Comparison of ENCODE assay signal across 8 cellular contexts in the genomic region with DNA sequence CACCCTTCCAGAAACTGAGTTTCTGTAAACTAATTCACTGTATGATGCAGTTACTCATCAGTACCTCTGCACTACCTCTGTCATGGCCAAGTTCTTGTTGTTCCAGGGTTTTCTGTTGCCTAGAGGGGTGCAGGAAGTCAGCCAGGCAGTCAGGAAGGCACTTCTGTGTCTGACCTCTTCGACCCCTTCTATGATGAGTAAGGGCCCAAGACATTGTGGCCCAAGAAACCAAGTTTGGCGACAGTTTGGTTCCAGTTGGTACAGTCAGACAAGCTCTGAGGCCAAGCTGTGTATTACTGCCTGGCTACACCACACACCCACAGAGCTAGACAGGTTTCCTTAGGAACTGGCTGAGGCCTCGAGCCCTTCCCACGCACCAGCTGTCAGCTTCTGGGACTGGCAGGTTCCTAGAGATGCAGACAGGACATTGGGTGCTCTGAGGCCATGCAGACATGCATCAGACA. TPM values are rescaled to one million over a fixed set of nuclear protein-coding genes. Genes with fewer than 3 reads are reported as not detected.
DNase-seq lines count a peak whose midpoint lies in the region; ATAC-seq and TF ChIP-seq lines count a peak whose summit lies in the region.

No MANE protein-coding gene starts in this region.

- H3K4me3 ChIP-seq in aorta (ENCODE audit: low read length in 2 of 2) = no peak overlapping the region
- H3K4me3 ChIP-seq in ovary = no peak overlapping the region

- intact Hi-C loops in aorta (cut with DNase I) (loop anchor here (5.0 kb wide), 1 partner anchor 38 kb away; no protein-coding TSS in a partner anchor), ovary (cut with DNase I) (loop anchor here in 1 of 4 donors (2.0 kb wide), 1 partner anchor 46 kb away; no protein-coding TSS in a partner anchor)

- H3K4me1 ChIP-seq in aorta (ENCODE audit: control insufficient read depth in 1 of 2, insufficient read depth in 2 of 2, low read length in 2 of 2) (peaks cover 4 to 9% of the 10 kb centered on the region in 2 donors), ovary (ENCODE audit: insufficient read depth) (peaks cover 13% of the 10 kb centered on the region)

- no peaks in the 10 kb centered on the region for H3K9me3 Mint-ChIP-seq in activated T-helper 17 cell treated with anti-CD3 and anti-CD28 coated beads, Interleukin-2, amount 50 U/mL, for 72 hours

- peak overlapping the region; percentile 53 for H3K27ac Mint-ChIP-seq in activated T-helper 17 cell treated with anti-CD3 and anti-CD28 coated beads, Interleukin-2, amount 50 U/mL, for 72 hours

- peak; percentile 17 for DNase-seq in ACHN
- peak; percentile 35 for DNase-seq in HCEC 1CT
- DNase-seq in aorta = peak; percentile 82 to 85
- DNase-seq in activated effector memory CD4-positive, alpha-beta T cell treated with Interleukin-2 at 50 U/mL for 16 hours = no peak
- DNase-seq in ovary = no peak
- DNase-seq in stimulated activated CD4-positive, alpha-beta T cell treated with anti-CD3 and anti-CD28 coated beads, Interleukin-2, amount 100 ng/mL, for 48 hours = no peak

- peak; percentile 84 for ATAC-seq in activated T-helper 17 cell treated with anti-CD3 and anti-CD28 coated beads, Interleukin-2, amount 50 U/mL, for 72 hours (replicated peaks)
- peak; percentile 66 for ATAC-seq in aorta (ENCODE audit: low FRiP score)

- no peaks in the 10 kb centered on the region for H3K27me3 ChIP-seq in layer of hippocampus (ENCODE audit: control insufficient read depth, insufficient read depth, low read length)
- no peaks in the 10 kb centered on the region for H3K27me3 ChIP-seq in aorta (ENCODE audit: control insufficient read depth in 1 of 2, insufficient read depth in 2 of 2, low read length in 1 of 2)
- no peaks in the 10 kb centered on the region for H3K27me3 ChIP-seq in ovary

- H3K36me3 ChIP-seq in aorta (ENCODE audit: control insufficient read depth in 1 of 2, insufficient read depth in 2 of 2, low read length in 1 of 2) (no peaks in the 10 kb centered on the region), ovary (no peaks in the 10 kb centered on the region)

- H3K4me3 Mint-ChIP-seq in activated T-helper 17 cell treated with anti-CD3 and anti-CD28 coated beads, Interleukin-2, amount 50 U/mL, for 72 hours = no peak overlapping the region

- peaks cover 100% of the 10 kb centered on the region for H3K36me3 Mint-ChIP-seq in activated T-helper 17 cell treated with anti-CD3 and anti-CD28 coated beads, Interleukin-2, amount 50 U/mL, for 72 hours (ENCODE audit: low read depth)

- TF ChIP-seq CTCF in ovary (IDR thresholded peaks at IDR 0.05) = no peak

- in situ Hi-C loops in ACHN (cut with HindIII; ENCODE audit: low pct_ligation_motif_present, low pct_unique_long_range_greater_than_20kb, low sequenced_read_pairs) = no loop called here

- H3K9me3 ChIP-seq in aorta (ENCODE audit: control insufficient read depth, low read length) = no peaks in the 10 kb centered on the region
- no peaks in the 10 kb centered on the region for H3K9me3 ChIP-seq in ovary

- peak overlapping the region; percentile 47 for H3K27ac ChIP-seq in layer of hippocampus (ENCODE audit: low read depth, low read length)
- H3K27ac ChIP-seq in aorta (ENCODE audit: low read depth in 1 of 2, low read length in 2 of 2) = peak overlapping the region in 1 of 2 donors; percentile 85
- no peak overlapping the region for H3K27ac ChIP-seq in ovary

- no peak for TF ChIP-seq EP300 in ovary (IDR thresholded peaks at IDR 0.05)

- peaks cover 50% of the 10 kb centered on the region for H3K4me1 Mint-ChIP-seq in activated T-helper 17 cell treated with anti-CD3 and anti-CD28 coated beads, Interleukin-2, amount 50 U/mL, for 72 hours

- WGBS in aorta, 2 donors = 21 to 32% methylated on average over 4 of the region's 4 CpGs
- WGBS in ovary, 3 donors = 70 to 72% (median 71%) methylated on average over 4 of the region's 4 CpGs

- no peak for TF ChIP-seq POLR2A in ovary (IDR thresholded peaks at IDR 0.05)

- no peaks in the 10 kb centered on the region for H3K27me3 Mint-ChIP-seq in activated T-helper 17 cell treated with anti-CD3 and anti-CD28 coated beads, Interleukin-2, amount 50 U/mL, for 72 hours

RNA-seq across cellular contexts. Expression of a gene that starts 41.2 kb away (rescaled TPM):
- 10 to 100 TPM; 36.5 to 63.6 TPM for total RNA-seq in activated T-helper 17 cell treated with anti-CD3 and anti-CD28 coated beads, Interleukin-2, amount 50 U/mL, for 72 hours
- total RNA-seq in aorta (10 to 100 TPM; 24.7 to 39.0 TPM), ovary (10 to 100 TPM; 14.9 to 43.0 (median 23.8) TPM)
- polyA plus RNA-seq in aorta (10 to 100 TPM; 12.0 to 12.2 TPM), ovary (10 to 100 TPM; 19.2 to 26.0 TPM)

Comparison
In these comparisons a context has a peak if more than half of its experiments do, and no peak if none do; other contexts are left out.
1. DNase-seq: peak in ACHN (single experiment), HCEC 1CT (single experiment) and aorta (2 of 2); none in activated effector memory CD4-positive, alpha-beta T cell treated with Interleukin-2 at 50 U/mL for 16 hours (single experiment), ovary (0 of 5) and stimulated activated CD4-positive, alpha-beta T cell treated with anti-CD3 and anti-CD28 coated beads, Interleukin-2, amount 100 ng/mL, for 48 hours (0 of 2).